Comparison of ENCODE assay signal across 30 cellular contexts in genomic region chr7:133411402-133411801, GRCh38.
"Had no signal": no experiment of that assay in that cellular context is flagged by ENCODE, and none has a peak within 500 bp of the region (broad histone marks: within the 10 kb centered on the region; RNA-seq: fewer than 3 reads in every experiment).

No MANE protein-coding gene starts in this region.

- FAIRE-seq: astrocyte, TTC549 had no signal

- DNase-seq: activated B cell treated with CpG ODN at 0.5 μM for 24 hours; activated CD4-positive, alpha-beta memory T cell treated with anti-CD3 and anti-CD28 coated beads for 36 hours; activated CD4-positive, alpha-beta T cell treated with anti-CD3 and anti-CD28 coated beads for 4 hours; activated CD4-positive, alpha-beta T cell treated with anti-CD3 and anti-CD28 coated beads, Interleukin-2, amount 10 ng/mL, durations not matched to agents 24 days and 14 days; activated CD4-positive, alpha-beta T cell treated with anti-CD3 and anti-CD28 coated beads, Interleukin-2, amount 50 U/mL, for 1 hour; activated CD4-positive, alpha-beta T cell treated with anti-CD3 and anti-CD28 coated beads, Interleukin-2, amount 50 U/mL, for 4 hours; activated CD4-positive, CD25-positive, alpha-beta regulatory T cell treated with anti-CD3 and anti-CD28 coated beads, Interleukin-2, amount 50 U/mL, for 72 hours; activated CD8-positive, alpha-beta memory T cell treated with anti-CD3 and anti-CD28 coated beads, Interleukin-2, amount 50 U/mL, for 4 hours; activated CD8-positive, alpha-beta T cell treated with anti-CD3 and anti-CD28 coated beads for 36 hours; activated effector memory CD4-positive, alpha-beta T cell treated with anti-CD3 and anti-CD28 coated beads, Interleukin-2, amount 50 U/mL, for 16 hours; activated gamma-delta T cell treated with Interleukin-2 at 50 U/mL for 16 hours; activated naive CD4-positive, alpha-beta T cell; activated naive CD4-positive, alpha-beta T cell treated with anti-CD3 and anti-CD28 coated beads for 36 hours; activated naive CD4-positive, alpha-beta T cell treated with anti-CD3 and anti-CD28 coated beads, Interleukin-2, amount 50 U/mL, for 16 hours; activated naive CD8-positive, alpha-beta T cell treated with anti-CD3 and anti-CD28 coated beads for 36 hours; activated T-cell treated with anti-CD3 and anti-CD28 coated beads for 4 hours; activated T-cell treated with anti-CD3 and anti-CD28 coated beads, Interleukin-2, amount 50 U/mL, for 1 hour; activated T-cell treated with anti-CD3 and anti-CD28 coated beads, Interleukin-2, amount 50 U/mL, for 4 hours; activated T-cell treated with anti-CD3 and anti-CD28 coated beads, Interleukin-2, amount 50 U/mL, for 72 hours; adrenal gland; amniotic stem cell; aorta; body of pancreas; brain microvascular endothelial cell; central memory CD4-positive, alpha-beta T cell; T-helper 2 cell; T-helper 9 cell had no signal

- H3K36me3 ChIP-seq: adrenal gland, brain microvascular endothelial cell, breast epithelium had no signal

- H3K27me3 ChIP-seq: adrenal gland, body of pancreas, brain microvascular endothelial cell, breast epithelium had no signal

- H3K4me1 ChIP-seq: breast epithelium had no signal

- H3K9me3 ChIP-seq: adrenal gland, body of pancreas, breast epithelium had no signal

- H3K4me3 ChIP-seq: adrenal gland, body of pancreas, breast epithelium had no signal
